Comparison of ENCODE assay signal across 11 cellular contexts in genomic region chr12:124610021-124610606, GRCh38.
"Had no signal": no experiment of that assay in that cellular context is flagged by ENCODE, and none has a peak within 500 bp of the region (broad histone marks: within the 10 kb centered on the region; RNA-seq: fewer than 3 reads in every experiment).

No MANE protein-coding gene starts in this region.

- H3K9me3 ChIP-seq: adrenal gland, colonic mucosa, pancreas, tibial artery had no signal

- H3K4me3 Mint-ChIP-seq: activated T-helper 1 cell treated with anti-CD3 and anti-CD28 coated beads, Interleukin-12 subunit alpha, Interleukin-12 subunit beta, Interleukin-2, Interleukin-4 antibody, amounts not matched to agents 30 ng/mL and 10 ng/mL and 1 ng/mL, durations not matched to agents 14 hours and 24 hours and 36 hours; T-helper 1 cell treated with Interleukin-12 subunit alpha and Interleukin-12 subunit beta and Interleukin-4 antibody, amounts not matched to agents 30 μg/mL and 1 μg/mL, for 36 hours had no signal

- H3K36me3 ChIP-seq: adrenal gland, colonic mucosa, heart left ventricle, pancreas, tibial artery had no signal

- DNase-seq: activated naive CD4-positive, alpha-beta T cell; adrenal gland; colonic mucosa; foreskin melanocyte; heart left ventricle; mesendoderm; stimulated activated CD4-positive, alpha-beta T cell treated with anti-CD3 and anti-CD28 coated beads, Interleukin-4, amount 100 ng/mL, for 24 hours; tibial artery had no signal

- H3K4me3 ChIP-seq: adrenal gland, colonic mucosa, pancreas, tibial artery had no signal

- H3K9me3 Mint-ChIP-seq: activated T-helper 1 cell treated with anti-CD3 and anti-CD28 coated beads, Interleukin-12 subunit alpha, Interleukin-12 subunit beta, Interleukin-2, Interleukin-4 antibody, amounts not matched to agents 30 ng/mL and 10 ng/mL and 1 ng/mL, durations not matched to agents 14 hours and 24 hours and 36 hours had no signal

- H3K27ac Mint-ChIP-seq: activated T-helper 1 cell treated with anti-CD3 and anti-CD28 coated beads, Interleukin-12 subunit alpha, Interleukin-12 subunit beta, Interleukin-2, Interleukin-4 antibody, amounts not matched to agents 30 ng/mL and 10 ng/mL and 1 ng/mL, durations not matched to agents 14 hours and 24 hours and 36 hours; T-helper 1 cell treated with Interleukin-12 subunit alpha and Interleukin-12 subunit beta and Interleukin-4 antibody, amounts not matched to agents 30 μg/mL and 1 μg/mL, for 36 hours had no signal

- H3K27me3 ChIP-seq: adrenal gland, colonic mucosa, heart left ventricle, pancreas had no signal

- H3K27ac ChIP-seq: adrenal gland, heart left ventricle, tibial artery had no signal
